ENCODE assay signal across 14 cellular contexts in the genomic region with DNA sequence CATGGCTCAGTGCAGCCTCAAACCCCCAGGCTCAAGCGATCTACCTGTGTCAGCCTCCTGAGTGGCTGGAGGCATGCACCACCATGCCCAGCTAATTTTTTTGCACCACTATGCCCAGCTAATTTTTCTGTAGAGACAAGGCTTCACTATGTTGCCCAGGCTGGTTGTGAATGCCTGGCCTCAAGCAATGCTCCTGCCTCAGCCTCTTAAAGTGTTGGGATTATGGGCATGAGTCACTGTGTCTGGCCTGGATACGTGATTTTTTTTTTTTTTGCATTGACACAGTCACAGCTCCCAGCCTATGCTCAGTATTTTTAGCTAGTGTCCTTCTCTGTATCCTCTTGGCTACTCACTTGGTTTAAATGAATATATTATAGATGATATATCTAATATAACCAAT.
A peak's percentile ranks its signal among the peaks of the same experiment; 100 is the strongest.
DNase-seq lines count a peak whose midpoint lies in the region; ATAC-seq, FAIRE-seq and TF ChIP-seq lines count a peak whose summit lies in the region.
"Had no signal": no experiment of that assay in that cellular context is flagged by ENCODE, and none has a peak within 500 bp of the region (broad histone marks: within the 10 kb centered on the region; RNA-seq: fewer than 3 reads in every experiment).

No MANE protein-coding gene starts in this region.

- TF ChIP-seq CTCF in astrocyte (IDR thresholded peaks at IDR 0.05; ENCODE audit: insufficient read depth, low read depth, low read length): no peak

- H3K9ac ChIP-seq in astrocyte (ENCODE audit: low read length): no peak overlapping the region

- peaks cover 4% of the 10 kb centered on the region for H3K9me3 ChIP-seq in astrocyte (ENCODE audit: insufficient read depth, low read depth, low read length)

- no peaks in the 10 kb centered on the region for H3K36me3 Mint-ChIP-seq in astrocyte (ENCODE audit: low read depth, unreplicated experiment)

- no peak for FAIRE-seq in astrocyte (lab: Jason Lieb, UNC)

- peaks cover under 1% of the 10 kb centered on the region for H3K9me3 Mint-ChIP-seq in astrocyte (ENCODE audit: unreplicated experiment)

- H3K79me2 ChIP-seq in astrocyte (ENCODE audit: insufficient read depth, low read length): no peaks in the 10 kb centered on the region

- no peak overlapping the region for H3K27ac Mint-ChIP-seq in astrocyte (ENCODE audit: unreplicated experiment)

- intact Hi-C loops in cardiac septum (cut with DNase I): no loop called here
- intact Hi-C loops in Right ventricle myocardium inferior (cut with DNase I): no loop called here
- intact Hi-C loops in left cardiac atrium (cut with DNase I): no loop called here

- no peak overlapping the region for H3K27ac ChIP-seq in astrocyte (ENCODE audit: low read depth, low read length)
- H3K27ac ChIP-seq: esophagus muscularis mucosa, SK-N-MC had no signal

- H3K4me2 ChIP-seq in astrocyte (ENCODE audit: low read length): no peak overlapping the region

- H3K4me3 ChIP-seq in astrocyte (ENCODE audit: insufficient read depth, low read depth, low read length): no peak overlapping the region
- H3K4me3 ChIP-seq: esophagus muscularis mucosa, SK-N-MC had no signal

- no peak for ATAC-seq in Right ventricle myocardium inferior
- peak; percentile 81 to 82 for ATAC-seq in left cardiac atrium
- no peak for ATAC-seq in HG03571 (IDR thresholded peaks at IDR 0.05; ENCODE audit: unreplicated experiment)
- no peak for ATAC-seq in GM19324 (IDR thresholded peaks at IDR 0.05; ENCODE audit: low FRiP score, unreplicated experiment)
- ATAC-seq: activated T-cell treated with anti-CD3 and anti-CD28 coated beads, Interleukin-2, amount 50 U/mL, for 4 hours had no signal

- peaks cover 7% of the 10 kb centered on the region for H3K27me3 ChIP-seq in astrocyte (ENCODE audit: insufficient read depth, low read length)
- H3K27me3 ChIP-seq: esophagus muscularis mucosa had no signal

- DNase-seq in cardiac septum (ENCODE audit: low spot score) (peak; percentile 31), Right ventricle myocardium inferior (ENCODE audit: missing footprints) (no peak), astrocyte (ENCODE audit: low read depth) (peak; percentile 36), left cardiac atrium (no peak), AML-193 (lab: John Stamatoyannopoulos, UW) (no peak), NCI-H1092 treated with DMSO at 0.1 percent for 48 hours (lab: John Stamatoyannopoulos, UW) (no peak)
- DNase-seq: activated T-cell treated with anti-CD3 and anti-CD28 coated beads, Interleukin-2, amount 50 U/mL, for 4 hours; caudate nucleus; stimulated activated CD4-positive, alpha-beta T cell treated with anti-CD3 and anti-CD28 coated beads, Interleukin-15, amount 100 ng/mL, for 24 hours had no signal

- H2AFZ ChIP-seq in astrocyte (ENCODE audit: low read depth, low read length): no peak overlapping the region

- no peak overlapping the region for H3K4me3 Mint-ChIP-seq in astrocyte (ENCODE audit: unreplicated experiment)
- H3K4me3 Mint-ChIP-seq: activated T-cell treated with anti-CD3 and anti-CD28 coated beads, Interleukin-2, amount 50 U/mL, for 4 hours; neural crest cell had no signal

- H3K27me3 Mint-ChIP-seq in astrocyte (ENCODE audit: low read depth, unreplicated experiment): peaks cover 22% of the 10 kb centered on the region

- no peaks in the 10 kb centered on the region for H3K4me1 ChIP-seq in astrocyte (ENCODE audit: insufficient read depth, low read length)

- peaks cover 6% of the 10 kb centered on the region for H3K4me1 Mint-ChIP-seq in astrocyte (ENCODE audit: low read depth, unreplicated experiment)
- H3K4me1 Mint-ChIP-seq: neural crest cell had no signal

- H4K20me1 ChIP-seq in astrocyte (ENCODE audit: insufficient read depth, low read length): no peaks in the 10 kb centered on the region

- no peaks in the 10 kb centered on the region for H3K36me3 ChIP-seq in astrocyte (ENCODE audit: insufficient read depth, low read length)
- H3K36me3 ChIP-seq: esophagus muscularis mucosa had no signal

Comparison
In these comparisons a context has a peak if more than half of its experiments do, and no peak if none do; other contexts are left out.
1. DNase-seq: peak in cardiac septum (single experiment) and astrocyte (single experiment); none in Right ventricle myocardium inferior (single experiment), left cardiac atrium (single experiment), AML-193 (0 of 2) and NCI-H1092 treated with DMSO at 0.1 percent for 48 hours (single experiment).
2. ATAC-seq: peak in left cardiac atrium (2 of 2); none in Right ventricle myocardium inferior (single experiment), HG03571 (single experiment) and GM19324 (single experiment).